In genomic region chr6:157530724-157531168, GRCh38 we compare ENCODE assay signal across 17 cellular contexts.
DNase-seq lines count a peak whose midpoint lies in the region; ATAC-seq, FAIRE-seq and TF ChIP-seq lines count a peak whose summit lies in the region.
"Had no signal": no experiment of that assay in that cellular context is flagged by ENCODE, and none has a peak within 500 bp of the region (broad histone marks: within the 10 kb centered on the region; RNA-seq: fewer than 3 reads in every experiment).

No MANE protein-coding gene starts in this region.

- CTCF ChIA-PET in endothelial cell of umbilical vein (lab: Charles Lee) = interaction anchor here (1.0 to 1.8 kb wide), 4 partner anchors 9 to 195 kb away, joined by 3 to 7 read pairs (median 4); no protein-coding TSS in a partner anchor

- H3K4me1 Mint-ChIP-seq in H9 = peaks cover 47 to 50% of the 10 kb centered on the region in 2 experiments

- H4K91ac ChIP-seq in H9 (ENCODE audit: insufficient read length, low read depth, low read length) = no peak overlapping the region

- H2BK120ac ChIP-seq in H9 (ENCODE audit: low read depth, low read length, poor library complexity, severe bottlenecking) = no peak overlapping the region

- H3K4me2 ChIP-seq in H9 (ENCODE audit: insufficient read depth, insufficient read length, low read length) (no peak overlapping the region), endothelial cell of umbilical vein (ENCODE audit: insufficient read depth, low read length) (peak overlapping the region; percentile 34)
- H3K4me2 ChIP-seq: KMS-11 had no signal

- dilution Hi-C loops in endothelial cell of umbilical vein (cut with MboI; ENCODE audit: extremely low pct_ligation_motif_present, low sequenced_read_pairs) = no loop called here

- H3K23ac ChIP-seq in H9 (ENCODE audit: insufficient read length, low read depth, low read length) = no peak overlapping the region

- H3K27me3 Mint-ChIP-seq in H9 (ENCODE audit: low read depth) = peaks cover 12% of the 10 kb centered on the region

- no peak overlapping the region for H3K14ac ChIP-seq in H9 (ENCODE audit: insufficient read depth, low read length)

- H3K9ac ChIP-seq in H9 (ENCODE audit: extremely low read depth, insufficient read length, low read length) = no peak overlapping the region
- no peak overlapping the region for H3K9ac ChIP-seq in endothelial cell of umbilical vein (replicated peaks; ENCODE audit: extremely low read depth, insufficient read depth, low read length)
- H3K9ac ChIP-seq in mucosa of rectum (ENCODE audit: low read depth in 1 of 2, low read length in 2 of 2) = peak overlapping the region in 1 of 2 donors; percentile 26
- H3K9ac ChIP-seq: KMS-11 had no signal

- H4K5ac ChIP-seq in H9 (ENCODE audit: insufficient read length, low read depth, low read length) = no peak overlapping the region

- no peak overlapping the region for H2AK5ac ChIP-seq in H9 (ENCODE audit: insufficient read length, low read length)

- H4K20me1 ChIP-seq in H9 (ENCODE audit: control insufficient read depth, insufficient read depth, insufficient read length) = no peaks in the 10 kb centered on the region
- no peaks in the 10 kb centered on the region for H4K20me1 ChIP-seq in endothelial cell of umbilical vein (replicated peaks; ENCODE audit: control insufficient read depth, extremely low read depth, insufficient read depth, low read length)

- peak overlapping the region; percentile 12 for H3K18ac ChIP-seq in H9 (ENCODE audit: insufficient read length, low read depth, low read length)

- peak overlapping the region in 2 of 3 experiments; percentile 74 to 77; a peak in 3 of 7 replicates for H3K27ac Mint-ChIP-seq in H9
- H3K27ac Mint-ChIP-seq: CD4-positive, CD25-positive, alpha-beta regulatory T cell had no signal

- ATAC-seq in SK-N-SH treated with all-trans-retinoic acid at 6 μM for 48 hours = no peak

- no TSS peak for BruUV-seq in endothelial cell of umbilical vein (replicated peaks; lab: Mats Ljungman, UMichigan)

- no peaks in the 10 kb centered on the region for H3K79me1 ChIP-seq in H9 (ENCODE audit: insufficient read depth, low read depth, low read length, poor library complexity, severe bottlenecking)

- H2BK20ac ChIP-seq in H9 (ENCODE audit: low read depth, low read length, poor library complexity, severe bottlenecking) = no peak overlapping the region

- H3K4me1 ChIP-seq in H9 (ENCODE audit: insufficient read depth, low read length) (peaks cover 17% of the 10 kb centered on the region; the same call in 1 of the 2 replicates), endothelial cell of umbilical vein (ENCODE audit: control insufficient read depth, extremely low read depth, insufficient read depth, low read length) (peaks cover 46% of the 10 kb centered on the region), mucosa of rectum (ENCODE audit: control insufficient read depth in 2 of 2, insufficient read depth in 2 of 2, low read length in 2 of 2) (peaks cover 21 to 23% of the 10 kb centered on the region in 2 donors), small intestine (ENCODE audit: control insufficient read depth in 2 of 2, insufficient read depth in 1 of 2, low read depth in 1 of 2, low read length in 1 of 2) (peaks cover 4 to 17% of the 10 kb centered on the region in 2 donors), breast epithelium (peaks cover 0 to 5% of the 10 kb centered on the region in 2 donors)

- H2AFZ ChIP-seq in H9 (ENCODE audit: low read length) (no peak overlapping the region), endothelial cell of umbilical vein (ENCODE audit: low read depth, low read length) (no peak overlapping the region)

- H3K4ac ChIP-seq in H9 (ENCODE audit: low read depth, low read length) = no peak overlapping the region

- no peak overlapping the region for H3K4me3 ChIP-seq in endothelial cell of umbilical vein (replicated peaks in 1 of 3; ENCODE audit: insufficient read depth in 1 of 3, low read depth in 1 of 3, low read length in 3 of 3)
- peak overlapping the region; percentile 47 to 53 for H3K4me3 ChIP-seq in mucosa of rectum (ENCODE audit: low read length in 2 of 2)
- no peak overlapping the region for H3K4me3 ChIP-seq in small intestine (ENCODE audit: low read depth in 1 of 2, low read length in 2 of 2)
- no peak overlapping the region for H3K4me3 ChIP-seq in breast epithelium

- H3K79me2 ChIP-seq in H9 (ENCODE audit: insufficient read depth, low read length) (no peaks in the 10 kb centered on the region), endothelial cell of umbilical vein (ENCODE audit: control insufficient read depth, insufficient read depth, low read length) (no peaks in the 10 kb centered on the region)

- no peaks in the 10 kb centered on the region for H3K9me3 Mint-ChIP-seq in H9

- H3K27me3 ChIP-seq in H9 (ENCODE audit: insufficient read depth, low read length) (no peaks in the 10 kb centered on the region), endothelial cell of umbilical vein (ENCODE audit: control insufficient read depth in 2 of 2, insufficient read depth in 2 of 2, low read length in 2 of 2) (no peaks in the 10 kb centered on the region), mucosa of rectum (ENCODE audit: control insufficient read depth in 2 of 2, insufficient read depth in 2 of 2, low read length in 2 of 2) (no peaks in the 10 kb centered on the region), small intestine (ENCODE audit: control insufficient read depth in 2 of 2, insufficient read depth in 2 of 2, low read length in 2 of 2) (no peaks in the 10 kb centered on the region), breast epithelium (no peaks in the 10 kb centered on the region)

- H2BK5ac ChIP-seq in H9 (ENCODE audit: insufficient read length, low read length) = no peak overlapping the region

- DNase-seq in H9 (no peak), endothelial cell of umbilical vein (ENCODE audit: low read depth, low spot score) (no peak), small intestine (no peak), AG08396 (ENCODE audit: low spot score) (no peak), C1 segment of cervical spinal cord (lab: John Stamatoyannopoulos, UW) (no peak), breast epithelium (ENCODE audit: low spot score in 2 of 2) (no peak)
- DNase-seq: CD4-positive, CD25-positive, alpha-beta regulatory T cell; EL; NCI-H1048; NCI-H1436; NCI-H2029; NCI-H446; Right ventricle myocardium superior had no signal

- H3K4me3 Mint-ChIP-seq in H9 = no peak overlapping the region
- H3K4me3 Mint-ChIP-seq: CD4-positive, CD25-positive, alpha-beta regulatory T cell had no signal

- H4K8ac ChIP-seq in H9 (replicated peaks; ENCODE audit: insufficient read length, low read depth, low read length) = no peak overlapping the region

- H3K9me3 ChIP-seq in H9 (ENCODE audit: control insufficient read depth, low read depth, low read length) (no peaks in the 10 kb centered on the region), endothelial cell of umbilical vein (replicated peaks; ENCODE audit: control insufficient read depth, insufficient read depth, low read length) (no peaks in the 10 kb centered on the region), mucosa of rectum (ENCODE audit: control insufficient read depth in 2 of 2, low read length in 2 of 2) (no peaks in the 10 kb centered on the region), small intestine (ENCODE audit: control insufficient read depth, low read depth) (no peaks in the 10 kb centered on the region), breast epithelium (no peaks in the 10 kb centered on the region)

- no peak overlapping the region for H3K27ac ChIP-seq in H9 (ENCODE audit: insufficient read length, low read depth, low read length)
- H3K27ac ChIP-seq in endothelial cell of umbilical vein (ENCODE audit: insufficient read depth, low read depth, low read length) = no peak overlapping the region
- H3K27ac ChIP-seq in mucosa of rectum (ENCODE audit: low read depth in 2 of 2, low read length in 2 of 2) = no peak overlapping the region
- peak overlapping the region; percentile 85 to 89 for H3K27ac ChIP-seq in small intestine (ENCODE audit: low read depth in 1 of 2, low read length in 1 of 2)
- no peak overlapping the region for H3K27ac ChIP-seq in breast epithelium
- H3K27ac ChIP-seq: KMS-11 had no signal

- no peak overlapping the region for H3T11ph ChIP-seq in H9 (ENCODE audit: low read length)

- H2BK12ac ChIP-seq in H9 (ENCODE audit: insufficient read length, low read depth, low read length) = no peak overlapping the region

- TF ChIP-seq POLR2A in endothelial cell of umbilical vein (IDR thresholded peaks at IDR 0.05; ENCODE audit: low read depth, low read length) (no peak), breast epithelium (IDR thresholded peaks at IDR 0.05) (no peak)

- H3K23me2 ChIP-seq in H9 (ENCODE audit: insufficient read length, low read depth, low read length, poor library complexity, severe bottlenecking) = no peaks in the 10 kb centered on the region

- no CpG with 5 or more reads among the region's 10 CpGs for WGBS in H9 (ENCODE audit: extremely low coverage, insufficient read length, low lambda C conversion rate)
- 18 to 63% (median 51%) methylated on average over 10 of the region's 10 CpGs for WGBS in small intestine, 3 donors

- no peaks in the 10 kb centered on the region for H3K36me3 ChIP-seq in endothelial cell of umbilical vein (ENCODE audit: control insufficient read depth in 2 of 2, extremely low read depth in 1 of 2, insufficient read depth in 2 of 2, low read length in 2 of 2)
- peaks cover 0 to 2% of the 10 kb centered on the region in 2 donors for H3K36me3 ChIP-seq in mucosa of rectum (ENCODE audit: control insufficient read depth in 2 of 2, insufficient read depth in 2 of 2, low read length in 2 of 2)
- H3K36me3 ChIP-seq in small intestine (ENCODE audit: control insufficient read depth in 2 of 2, insufficient read depth in 2 of 2, low read length in 2 of 2) = no peaks in the 10 kb centered on the region
- H3K36me3 ChIP-seq in breast epithelium = no peaks in the 10 kb centered on the region

- no peaks in the 10 kb centered on the region for H3K36me3 Mint-ChIP-seq in H9 (ENCODE audit: insufficient read depth in 1 of 3, low read depth in 3 of 3)
- H3K36me3 Mint-ChIP-seq: CD4-positive, CD25-positive, alpha-beta regulatory T cell had no signal

- no peak overlapping the region for H2BK15ac ChIP-seq in H9 (ENCODE audit: low read depth, low read length)

- intact Hi-C loops in endothelial cell of umbilical vein (cut with micrococcal nuclease) = loop anchor here (1.0 kb wide), 1 partner anchor 15 kb away; no protein-coding TSS in a partner anchor
- intact Hi-C loops in breast epithelium (cut with DNase I; ENCODE audit: low total_unique reads) = no loop called here

- TF ChIP-seq CTCF in H9 (conservative IDR thresholded peaks at IDR 0.05) (no peak), endothelial cell of umbilical vein (IDR thresholded peaks at IDR 0.05; ENCODE audit: extremely low read depth in 1 of 2, insufficient read depth in 1 of 2, low read depth in 1 of 2, low read length in 2 of 2) (no peak), breast epithelium (IDR thresholded peaks at IDR 0.05) (no peak)

- no peak overlapping the region for H3K56ac ChIP-seq in H9 (ENCODE audit: insufficient read length, low read depth, low read length)

- FAIRE-seq in endothelial cell of umbilical vein (lab: Jason Lieb, UNC) (no peak), small intestine (lab: Jason Lieb, UNC) (no peak)
- FAIRE-seq: GM12891 had no signal

- no peaks in the 10 kb centered on the region for H3K9me1 ChIP-seq in endothelial cell of umbilical vein (replicated peaks; ENCODE audit: control insufficient read depth, extremely low read depth, insufficient read depth, low read length)

- POLR2A ChIA-PET in endothelial cell of umbilical vein (lab: Charles Lee) = no interaction called here

Comparison
In these comparisons a context has a peak if more than half of its experiments do, and no peak if none do; other contexts are left out.
1. H3K27ac ChIP-seq: peak in small intestine (2 of 2); none in H9 (single experiment), endothelial cell of umbilical vein (single experiment), mucosa of rectum (0 of 2) and breast epithelium (0 of 2).
2. H3K4me3 ChIP-seq: peak in mucosa of rectum (2 of 2); none in endothelial cell of umbilical vein (0 of 3), small intestine (0 of 2) and breast epithelium (0 of 3).